8 cellular contexts compared by ENCODE assay signal in genomic region chr11:134252539-134253188, GRCh38. TPM values are rescaled to one million over a fixed set of nuclear protein-coding genes. Genes with fewer than 3 reads are reported as not detected.
DNase-seq lines count a peak whose midpoint lies in the region; ATAC-seq and TF ChIP-seq lines count a peak whose summit lies in the region.

No MANE protein-coding gene starts in this region.

- no peaks in the 10 kb centered on the region for H3K9me2 ChIP-seq in MM.1S (replicated peaks; ENCODE audit: insufficient read depth, low read length)

- H4K20me1 ChIP-seq in MM.1S (ENCODE audit: insufficient read depth, low read length): no peaks in the 10 kb centered on the region

- H3K9me3 ChIP-seq in MM.1S (replicated peaks; ENCODE audit: insufficient read depth, low read length) (no peaks in the 10 kb centered on the region), heart right ventricle (no peaks in the 10 kb centered on the region), sigmoid colon (no peaks in the 10 kb centered on the region)

- DNase-seq in HCEC 1CT: peak; percentile 30
- no peak for DNase-seq in MM.1S
- peak; percentile 71 for DNase-seq in activated effector memory CD4-positive, alpha-beta T cell treated with anti-CD3 and anti-CD28 coated beads, Interleukin-2, amount 50 U/mL, for 16 hours
- peak in 1 of 2 donors; percentile 18 for DNase-seq in heart right ventricle
- no peak for DNase-seq in sigmoid colon

- intact Hi-C loops in heart right ventricle (cut with DNase I): loop anchor here in 5 of 10 donors (1.0 to 10.0 kb wide), 4 partner anchors 28 to 208 kb away; partner anchors contain the start of genes VPS26B (in 5 of the 5) and JAM3 (in 1 of the 5)
- intact Hi-C loops in sigmoid colon (cut with DNase I): loop anchor here (1.0 to 5.0 kb wide), 2 partner anchors 27 to 80 kb away; partner anchors contain the start of gene GLB1L2

- TF ChIP-seq CTCF in GM12875 (IDR thresholded peaks at IDR 0.05; ENCODE audit: borderline replicate concordance, insufficient read depth, low read depth, low read length) (no peak), MM.1S (IDR thresholded peaks at IDR 0.05; ENCODE audit: low read length) (no peak), heart right ventricle (IDR thresholded peaks at IDR 0.05) (no peak), sigmoid colon (IDR thresholded peaks at IDR 0.05) (no peak)

- peaks cover 40% of the 10 kb centered on the region for H3K79me2 ChIP-seq in MM.1S (ENCODE audit: low read length)

- peak overlapping the region; percentile 90 for H2AFZ ChIP-seq in MM.1S (ENCODE audit: low read length)

- no peak for TF ChIP-seq POLR2A in sigmoid colon (IDR thresholded peaks at IDR 0.05)

- ATAC-seq in heart right ventricle: peak in 6 of 8 donors; percentile 1 to 32 (median 26)
- ATAC-seq in GM18520 (IDR thresholded peaks at IDR 0.05; ENCODE audit: unreplicated experiment): no peak
- ATAC-seq in GM18861 (IDR thresholded peaks at IDR 0.05; ENCODE audit: unreplicated experiment): no peak

- H3K4me3 ChIP-seq in GM12875 (ENCODE audit: low read depth, low read length) (peak overlapping the region; percentile 98), MM.1S (ENCODE audit: low read length) (peak overlapping the region; percentile 90), heart right ventricle (peak overlapping the region; percentile 82 to 97 (median 93)), sigmoid colon (peak overlapping the region; percentile 66 to 97 (median 84))

- peak overlapping the region; percentile 61 for H3K9ac ChIP-seq in MM.1S (ENCODE audit: low read length)

- H3K4me2 ChIP-seq in MM.1S (ENCODE audit: low read depth, low read length): peak overlapping the region; percentile 64

- no peak overlapping the region for H3K27ac ChIP-seq in MM.1S (ENCODE audit: low read length)
- peak overlapping the region in 9 of 10 donors; percentile 59 to 86 (median 80) for H3K27ac ChIP-seq in heart right ventricle
- H3K27ac ChIP-seq in sigmoid colon: peak overlapping the region; percentile 76 to 82 (median 77)

- H3K4me1 ChIP-seq in MM.1S (ENCODE audit: low read length) (peaks cover 28% of the 10 kb centered on the region), heart right ventricle (peaks cover 7 to 36% (median 25%) of the 10 kb centered on the region in 9 donors), sigmoid colon (peaks cover 0 to 30% (median 21%) of the 10 kb centered on the region in 4 donors)

- no peak for TF ChIP-seq EP300 in sigmoid colon (IDR thresholded peaks at IDR 0.05)

- H3K36me3 ChIP-seq in MM.1S (replicated peaks; ENCODE audit: insufficient read depth, low read length) (0 out of 2 replicates have a peak, but pooled peaks cover 6% of the 10 kb centered on the region), heart right ventricle (peaks cover 0 to 52% (median 24%) of the 10 kb centered on the region in 9 donors), sigmoid colon (peaks cover 14 to 49% (median 27%) of the 10 kb centered on the region in 4 donors)

- H3K27me3 ChIP-seq in MM.1S (replicated peaks; ENCODE audit: insufficient read depth, low read length): no peaks in the 10 kb centered on the region
- H3K27me3 ChIP-seq in heart right ventricle: no peaks in the 10 kb centered on the region
- H3K27me3 ChIP-seq in sigmoid colon: no peaks in the 10 kb centered on the region

- H3F3A ChIP-seq in MM.1S (ENCODE audit: insufficient read depth, low read length): peaks cover 18% of the 10 kb centered on the region; the same call in 1 of the 2 replicates

- WGBS in heart right ventricle, 2 donors: 4 to 5% methylated on average over 22 of the region's 22 CpGs
- WGBS in sigmoid colon, 2 donors: 1 to 2% methylated on average over 22 of the region's 22 CpGs

RNA-seq across cellular contexts. Expression of gene THYN1, which starts 0.5 kb away (rescaled TPM):
- 10 to 100 TPM; 32.2 to 47.5 (median 41.5) TPM for total RNA-seq in heart right ventricle
- polyA plus RNA-seq in heart right ventricle: 10 to 100 TPM; 48.8 to 49.5 TPM
- 10 to 100 TPM; 69.9 to 92.2 (median 74.4) TPM for total RNA-seq in sigmoid colon
- polyA plus RNA-seq in sigmoid colon: 10 to 100 TPM; 38.1 to 49.2 (median 48.0) TPM

RNA-seq across cellular contexts. Expression of gene ACAD8, which starts 0.7 kb away (rescaled TPM):
- total RNA-seq in heart right ventricle: 10 to 100 TPM; 26.6 to 52.2 (median 42.5) TPM
- polyA plus RNA-seq in heart right ventricle: 10 to 100 TPM; 21.6 to 29.4 TPM
- 10 to 100 TPM; 25.5 to 30.1 (median 26.9) TPM for total RNA-seq in sigmoid colon
- 10 to 100 TPM; 19.0 to 31.2 (median 28.0) TPM for polyA plus RNA-seq in sigmoid colon

RNA-seq across cellular contexts. Expression of gene GLB1L3, which starts 23.5 kb away (rescaled TPM):
- total RNA-seq in heart right ventricle: not detected
- polyA plus RNA-seq in heart right ventricle: not detected
- total RNA-seq in sigmoid colon: 1 to 10 TPM in 3 of 4 donors, under 1 TPM in 1; 0.82 to 8.9 (median 4.1) TPM
- polyA plus RNA-seq in sigmoid colon: under 1 TPM in 1 of 3 donors, not detected in 2; 0.25 TPM

RNA-seq across cellular contexts. Expression of gene VPS26B, which starts 28.2 kb away (rescaled TPM):
- total RNA-seq in heart right ventricle (10 to 100 TPM; 30.7 to 49.6 (median 35.3) TPM), sigmoid colon (10 to 100 TPM; 35.7 to 53.7 (median 37.3) TPM)
- polyA plus RNA-seq in heart right ventricle (10 to 100 TPM; 19.9 to 24.6 TPM), sigmoid colon (10 to 100 TPM; 22.8 to 26.4 (median 22.9) TPM)

RNA-seq across cellular contexts. Expression of gene NCAPD3, which starts 28.9 kb away (rescaled TPM):
- total RNA-seq in heart right ventricle (10 to 100 TPM in 8 of 10 donors, 1 to 10 TPM in 2; 7.2 to 16.7 (median 11.4) TPM), sigmoid colon (1 to 10 TPM; 6.4 to 8.9 (median 8.0) TPM)
- polyA plus RNA-seq in heart right ventricle (1 to 10 TPM; 4.2 to 4.6 TPM), sigmoid colon (10 to 100 TPM in 1 of 3 donors, 1 to 10 TPM in 2; 1.8 to 13.0 (median 3.0) TPM)

Comparison
In these comparisons a context has a peak if more than half of its experiments do, and no peak if none do; other contexts are left out.
1. DNase-seq: peak in HCEC 1CT (single experiment) and activated effector memory CD4-positive, alpha-beta T cell treated with anti-CD3 and anti-CD28 coated beads, Interleukin-2, amount 50 U/mL, for 16 hours (single experiment); none in MM.1S (single experiment) and sigmoid colon (single experiment).
2. ATAC-seq: peak in heart right ventricle (6 of 8); none in GM18520 (single experiment) and GM18861 (single experiment).
3. Peak in every context shown above with its lines, with median percentiles within 50 percentile points of each other: H3K4me3 ChIP-seq.